ENCODE assay signal across 7 cellular contexts in genomic region chr16:29251571-29252011, GRCh38.
DNase-seq lines count a peak whose midpoint lies in the region; ATAC-seq, FAIRE-seq and TF ChIP-seq lines count a peak whose summit lies in the region.
"Not testable (repeated sequence)": the region's sequence is repeated elsewhere in the genome, so short reads cannot be mapped to it uniquely, and the experiment has no call there.

No MANE protein-coding gene starts in this region.

- BruUV-seq in PC-3 (replicated peaks; lab: Mats Ljungman, UMichigan), result not testable (repeated sequence)
- TSS peak; percentile 99 for BruUV-seq in endothelial cell of umbilical vein (replicated peaks; lab: Mats Ljungman, UMichigan)

- H3K9ac ChIP-seq in PC-3 (ENCODE audit: low read length), result not testable (repeated sequence)
- peak overlapping the region; percentile 23 for H3K9ac ChIP-seq in endothelial cell of umbilical vein (replicated peaks; ENCODE audit: extremely low read depth, insufficient read depth, low read length)

- FAIRE-seq in endothelial cell of umbilical vein (lab: Jason Lieb, UNC), result peak; percentile 74
- not testable (repeated sequence) for FAIRE-seq in pancreas (lab: Jason Lieb, UNC)

- H3K4me3 Mint-ChIP-seq in GM23338, result not testable (repeated sequence)

- ATAC-seq in GM23338 (peak; percentile 78), PC-3 (peak; percentile 35), lung (ENCODE audit: insufficient read depth, low FRiP score) (peak; percentile 6), pancreas (peak; percentile 65 to 93 (median 80))

- TF ChIP-seq CTCF in GM23338 (conservative IDR thresholded peaks at IDR 0.05; ENCODE audit: low read depth in 2 of 2); PC-3 (conservative IDR thresholded peaks at IDR 0.05; ENCODE audit: low read depth, low read length); endothelial cell of umbilical vein (IDR thresholded peaks at IDR 0.05; ENCODE audit: extremely low read depth in 1 of 2, insufficient read depth in 1 of 2, low read depth in 1 of 2, low read length in 2 of 2); hepatocyte (IDR thresholded peaks at IDR 0.05; ENCODE audit: poor library complexity); lung (IDR thresholded peaks at IDR 0.05; ENCODE audit: control extremely low read depth, extremely low read depth); pancreas (IDR thresholded peaks at IDR 0.05): not testable (repeated sequence)

- DNase-seq in GM23338 (ENCODE audit: low spot score) (peak; percentile 80), PC-3 (peak; percentile 10), T47D (ENCODE audit: low read depth in 1 of 2, low spot score in 1 of 2) (peak; percentile 23 to 85), endothelial cell of umbilical vein (ENCODE audit: low read depth, low spot score) (peak; percentile 81), lung (ENCODE audit: low spot score) (peak; percentile 62), pancreas (peak in 3 of 6 donors; percentile 55 to 88 (median 62))
- not testable (repeated sequence) for DNase-seq in hepatocyte (ENCODE audit: low spot score)

- not testable (repeated sequence) for H3K27me3 ChIP-seq in GM23338 (ENCODE audit: insufficient read depth); PC-3 (ENCODE audit: low read length); endothelial cell of umbilical vein (ENCODE audit: control insufficient read depth in 2 of 2, insufficient read depth in 2 of 2, low read length in 2 of 2); hepatocyte; lung (ENCODE audit: control insufficient read depth, insufficient read depth); pancreas

- not testable (repeated sequence) for TF ChIP-seq POLR2A in endothelial cell of umbilical vein (IDR thresholded peaks at IDR 0.05; ENCODE audit: low read depth, low read length)

- WGBS in hepatocyte (ENCODE audit: low lambda C conversion rate, missing lambda C conversion rate), result 53% methylated on average over 20 of the region's 21 CpGs
- 63 to 64% methylated on average over 21 of the region's 21 CpGs for WGBS in lung, 2 donors
- WGBS in pancreas, 2 donors, result 20 to 37% methylated on average over 15 to 21 of the region's 21 CpGs

- not testable (repeated sequence) for H3K79me2 ChIP-seq in GM23338 (replicated peaks; ENCODE audit: insufficient read depth); PC-3 (ENCODE audit: low read length); endothelial cell of umbilical vein (ENCODE audit: control insufficient read depth, insufficient read depth, low read length); hepatocyte

- H3K27ac ChIP-seq in GM23338 (ENCODE audit: low read depth); PC-3 (ENCODE audit: low read length); lung (ENCODE audit: low read depth in 1 of 2, low read length in 1 of 2); pancreas: not testable (repeated sequence)
- H3K27ac ChIP-seq in endothelial cell of umbilical vein (ENCODE audit: insufficient read depth, low read depth, low read length) (peak overlapping the region; percentile 51), hepatocyte (peak overlapping the region; percentile 70)

- not testable (repeated sequence) for H4K20me1 ChIP-seq in GM23338 (replicated peaks; ENCODE audit: insufficient read depth); PC-3 (ENCODE audit: low read length); endothelial cell of umbilical vein (replicated peaks; ENCODE audit: control insufficient read depth, extremely low read depth, insufficient read depth, low read length); hepatocyte (ENCODE audit: insufficient read depth, poor library complexity, severe bottlenecking)

- dilution Hi-C loops in endothelial cell of umbilical vein (cut with MboI; ENCODE audit: extremely low pct_ligation_motif_present, low sequenced_read_pairs), result not testable (repeated sequence)

- H3K36me3 ChIP-seq in GM23338 (ENCODE audit: insufficient read depth); PC-3 (ENCODE audit: low read depth, low read length); endothelial cell of umbilical vein (ENCODE audit: control insufficient read depth in 2 of 2, extremely low read depth in 1 of 2, insufficient read depth in 2 of 2, low read length in 2 of 2); hepatocyte (replicated peaks; ENCODE audit: insufficient read depth, low read depth); lung (ENCODE audit: control insufficient read depth in 2 of 2, insufficient read depth in 2 of 2, low read length in 2 of 2); pancreas: not testable (repeated sequence)

- peak overlapping the region; percentile 50; the same call in 1 of the 2 replicates for H3K27ac Mint-ChIP-seq in GM23338

- not testable (repeated sequence) for H3K9me3 ChIP-seq in PC-3 (ENCODE audit: low read length); endothelial cell of umbilical vein (replicated peaks; ENCODE audit: control insufficient read depth, insufficient read depth, low read length); hepatocyte (ENCODE audit: low read depth); lung (ENCODE audit: control insufficient read depth in 2 of 2, insufficient read depth in 1 of 2, low read length in 1 of 2); pancreas

- peak overlapping the region; percentile 43; the same call in 1 of the 2 replicates for H3K4me2 ChIP-seq in GM23338
- not testable (repeated sequence) for H3K4me2 ChIP-seq in PC-3 (ENCODE audit: low read length); endothelial cell of umbilical vein (ENCODE audit: insufficient read depth, low read length)
- peak overlapping the region; percentile 6 for H3K4me2 ChIP-seq in hepatocyte

- peak overlapping the region; percentile 59; the same call in 1 of the 2 replicates for H2AFZ ChIP-seq in GM23338
- not testable (repeated sequence) for H2AFZ ChIP-seq in PC-3 (ENCODE audit: low read length); hepatocyte
- peak overlapping the region; percentile 73 for H2AFZ ChIP-seq in endothelial cell of umbilical vein (ENCODE audit: low read depth, low read length)

- H3K4me1 Mint-ChIP-seq in GM23338, result peaks cover 12% of the 10 kb centered on the region

- CTCF ChIA-PET in PC-3 (lab: Charles Lee); endothelial cell of umbilical vein (lab: Charles Lee): not testable (repeated sequence)

- not testable (repeated sequence) for H3K9me1 ChIP-seq in endothelial cell of umbilical vein (replicated peaks; ENCODE audit: control insufficient read depth, extremely low read depth, insufficient read depth, low read length)

- H3K4me1 ChIP-seq in GM23338 (ENCODE audit: insufficient read depth); PC-3 (ENCODE audit: insufficient read depth, low read length); endothelial cell of umbilical vein (ENCODE audit: control insufficient read depth, extremely low read depth, insufficient read depth, low read length); hepatocyte (ENCODE audit: insufficient read depth); lung (ENCODE audit: control insufficient read depth in 2 of 2, insufficient read depth in 2 of 2, low read length in 2 of 2); pancreas: not testable (repeated sequence)

- in situ Hi-C loops in T47D (cut with HindIII; ENCODE audit: low pct_unique_long_range_greater_than_20kb, low sequenced_read_pairs), result not testable (repeated sequence)

- intact Hi-C loops in PC-3 (cut with micrococcal nuclease); endothelial cell of umbilical vein (cut with micrococcal nuclease); pancreas (cut with DNase I): not testable (repeated sequence)

- H3F3A ChIP-seq in GM23338 (replicated peaks; ENCODE audit: low read depth); PC-3 (ENCODE audit: low read length, unreplicated experiment): not testable (repeated sequence)

- H3K4me3 ChIP-seq in GM23338; PC-3 (ENCODE audit: low read length); endothelial cell of umbilical vein (replicated peaks in 1 of 3; ENCODE audit: insufficient read depth in 1 of 3, low read depth in 1 of 3, low read length in 3 of 3); hepatocyte; lung: not testable (repeated sequence)
- peak overlapping the region in 1 of 4 donors; percentile 12 for H3K4me3 ChIP-seq in pancreas

- H3K9me3 Mint-ChIP-seq in GM23338, result peaks cover 12% of the 10 kb centered on the region; the same call in 2 of the 3 replicates

- H3K27me3 Mint-ChIP-seq in GM23338 (ENCODE audit: insufficient read depth, low read depth, poor library complexity), result not testable (repeated sequence)

- H3K36me3 Mint-ChIP-seq in GM23338 (ENCODE audit: low read depth), result not testable (repeated sequence)

- POLR2A ChIA-PET in PC-3 (lab: Charles Lee; ENCODE audit: unreplicated experiment); endothelial cell of umbilical vein (lab: Charles Lee): not testable (repeated sequence)

- not testable (repeated sequence) for H3K9me2 ChIP-seq in GM23338 (ENCODE audit: insufficient read depth); PC-3 (replicated peaks; ENCODE audit: low read length); hepatocyte (replicated peaks; ENCODE audit: insufficient read depth)

Comparison
In these comparisons a context has a peak if more than half of its experiments do, and no peak if none do; other contexts are left out.
1. ATAC-seq: peak in every context shown above with its lines; median percentile 80 in pancreas; 78 in GM23338; 35 in PC-3; 6 in lung.